8 cellular contexts compared by ENCODE assay signal in the genomic region with DNA sequence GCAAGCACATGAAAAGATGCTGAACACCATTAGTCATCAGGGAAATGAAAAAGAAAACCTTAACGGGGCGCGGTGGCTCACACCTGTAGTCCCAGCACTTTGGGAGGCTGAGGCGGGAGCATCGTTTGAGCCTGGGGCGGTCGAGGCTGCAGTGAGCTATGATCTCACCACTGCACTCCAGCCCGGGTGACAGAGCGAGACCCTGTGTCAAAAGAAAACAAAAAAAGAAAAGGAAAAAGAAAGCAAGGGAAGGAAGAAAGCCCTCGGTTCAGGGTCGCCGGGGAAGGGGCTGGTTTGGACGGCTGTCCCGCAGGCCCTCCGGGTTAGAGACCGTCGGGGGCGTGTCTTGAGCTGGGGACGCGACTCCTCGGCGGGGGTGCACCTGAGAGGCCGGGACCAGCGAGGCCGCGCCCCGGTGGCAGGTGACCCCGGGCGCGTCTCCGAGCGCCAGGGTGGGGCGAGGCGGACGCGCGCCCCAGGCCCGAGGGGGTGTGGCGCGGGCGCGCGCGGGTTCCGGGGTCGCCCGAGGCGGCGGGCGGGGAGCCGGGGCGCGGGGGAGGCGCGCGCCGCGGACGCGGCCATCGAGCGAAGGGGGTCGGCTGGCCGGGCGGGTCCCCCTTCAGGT. TPM values are rescaled to one million over a fixed set of nuclear protein-coding genes. Genes with fewer than 3 reads are reported as not detected.
DNase-seq lines count a peak whose midpoint lies in the region; TF ChIP-seq lines count a peak whose summit lies in the region.

No MANE protein-coding gene starts in this region.

- H3K4me1 Mint-ChIP-seq in nephron = peaks cover 5% of the 10 kb centered on the region

- peaks cover 25% of the 10 kb centered on the region for H3K9me3 Mint-ChIP-seq in nephron

- peaks cover 26% of the 10 kb centered on the region for H3K36me3 Mint-ChIP-seq in nephron (ENCODE audit: low read depth)

- peak overlapping the region; percentile 94 to 99 (median 95) for H3K27ac Mint-ChIP-seq in nephron

- H3K27me3 Mint-ChIP-seq in nephron (ENCODE audit: low read depth) = no peaks in the 10 kb centered on the region

- H3K4me3 ChIP-seq in GM08714 (ENCODE audit: low read length) = peak overlapping the region; percentile 51; the same call in 1 of the 2 replicates
- peak overlapping the region; percentile 28 for H3K4me3 ChIP-seq in H7 (ENCODE audit: insufficient read depth, low read depth, low read length)
- peak overlapping the region; percentile 71 for H3K4me3 ChIP-seq in epithelial cell of proximal tubule (ENCODE audit: low read depth, low read length)
- peak overlapping the region; percentile 47 to 79 for H3K4me3 ChIP-seq in uterus

- intact Hi-C loops in uterus (cut with DNase I; ENCODE audit: low total_unique reads) = no loop called here

- H3K4me3 Mint-ChIP-seq in nephron = peak overlapping the region; percentile 90 to 95 (median 93)

- no peak for TF ChIP-seq CTCF in epithelial cell of proximal tubule (conservative IDR thresholded peaks at IDR 0.05; ENCODE audit: low read depth, low read length)
- no peak for TF ChIP-seq CTCF in nephron (IDR thresholded peaks at IDR 0.05; ENCODE audit: unreplicated experiment in 3 of 3)
- TF ChIP-seq CTCF in uterus (IDR thresholded peaks at IDR 0.05) = no peak

- H3K9me3 ChIP-seq in uterus = no peaks in the 10 kb centered on the region

- H3K36me3 ChIP-seq in H7 (replicated peaks; ENCODE audit: control insufficient read depth, insufficient read depth, low read length) = no peaks in the 10 kb centered on the region; the same call in 1 of the 2 replicates
- H3K36me3 ChIP-seq in uterus = no peaks in the 10 kb centered on the region

- DNase-seq in H7 (peak; percentile 96), NAMALWA (ENCODE audit: low spot score) (peak; percentile 60), epithelial cell of proximal tubule (ENCODE audit: low read depth) (no peak), uterus (peak in 1 of 2 donors; percentile 41), AML-193 (lab: John Stamatoyannopoulos, UW) (no peak)
- peak; percentile 50 for DNase-seq in activated CD4-positive, alpha-beta T cell treated with anti-CD3 and anti-CD28 coated beads, Interleukin-2, amount 50 U/mL, for 1 hour

- TF ChIP-seq POLR2A in uterus (IDR thresholded peaks at IDR 0.05) = no peak

- no peaks in the 10 kb centered on the region for H3K4me1 ChIP-seq in uterus

- H3K27me3 ChIP-seq in H7 (ENCODE audit: control insufficient read depth, insufficient read depth, low read length) (no peaks in the 10 kb centered on the region), uterus (no peaks in the 10 kb centered on the region)

- H3K27ac ChIP-seq in uterus = peak overlapping the region; percentile 76 to 83

RNA-seq across cellular contexts. Expression of a gene that starts 0.5 kb away (rescaled TPM):
- 2.3 and 4.5 TPM in 2 replicates for total RNA-seq in H7 (2014; rRNA removed; shearing (Covaris generic))
- 5.9 and 14.6 TPM in 2 replicates for total RNA-seq in epithelial cell of proximal tubule
- total RNA-seq in uterus = 100 to 1,000 TPM in 1 of 4 donors, 10 to 100 TPM in 1, 1 to 10 TPM in 2; 2.1 to 102 (median 8.6) TPM

RNA-seq across cellular contexts. Expression of a gene that starts 13.7 kb away (rescaled TPM):
- total RNA-seq in H7 (2014; rRNA removed; shearing (Covaris generic)) = 44.0 and 46.6 TPM in 2 replicates
- total RNA-seq in epithelial cell of proximal tubule (51.1 and 74.1 TPM in 2 replicates), uterus (10 to 100 TPM; 16.4 to 48.8 (median 28.3) TPM)

RNA-seq across cellular contexts. Expression of a gene that starts 20.6 kb away (rescaled TPM):
- total RNA-seq in H7 (2014; rRNA removed; shearing (Covaris generic)) = 128 and 143 TPM in 2 replicates
- 116 and 144 TPM in 2 replicates for total RNA-seq in epithelial cell of proximal tubule
- 100 to 1,000 TPM in 3 of 4 donors, 10 to 100 TPM in 1; 100.0 to 175 (median 135) TPM for total RNA-seq in uterus

RNA-seq across cellular contexts. Expression of a gene that starts 21.5 kb away (rescaled TPM):
- 47.9 and 84.9 TPM in 2 replicates for total RNA-seq in H7 (2014; rRNA removed; shearing (Covaris generic))
- total RNA-seq in epithelial cell of proximal tubule (23.0 and 28.4 TPM in 2 replicates), uterus (10 to 100 TPM in 2 of 4 donors, 1 to 10 TPM in 1, not detected in 1; 4.7 to 19.4 (median 13.1) TPM)

RNA-seq across cellular contexts. Expression of a gene that starts 28.8 kb away (rescaled TPM):
- total RNA-seq in H7 (2014; rRNA removed; shearing (Covaris generic)) = 64.8 and 84.0 TPM in 2 replicates
- 39.4 and 65.5 TPM in 2 replicates for total RNA-seq in epithelial cell of proximal tubule
- 10 to 100 TPM; 14.7 to 36.3 (median 29.5) TPM for total RNA-seq in uterus

Comparison
In these comparisons a context has a peak if more than half of its experiments do, and no peak if none do; other contexts are left out.
1. DNase-seq: peak in H7 (single experiment), NAMALWA (single experiment) and activated CD4-positive, alpha-beta T cell treated with anti-CD3 and anti-CD28 coated beads, Interleukin-2, amount 50 U/mL, for 1 hour (single experiment); none in epithelial cell of proximal tubule (single experiment) and AML-193 (0 of 2).
2. Peak in every context shown above with its lines, with median percentiles within 50 percentile points of each other: H3K4me3 ChIP-seq.